21 cellular contexts compared by ENCODE assay signal in genomic region chr5:16602182-16602581, GRCh38.
"Had no signal": no experiment of that assay in that cellular context is flagged by ENCODE, and none has a peak within 500 bp of the region (broad histone marks: within the 10 kb centered on the region; RNA-seq: fewer than 3 reads in every experiment).

No MANE protein-coding gene starts in this region.

- H3K27ac Mint-ChIP-seq: activated CD4-positive, alpha-beta T cell treated with anti-CD3 and anti-CD28 coated beads, Interleukin-2, amount 10 ng/mL, durations not matched to agents 24 days and 14 days; activated naive CD4-positive, alpha-beta T cell treated with anti-CD3 and anti-CD28 coated beads, Interleukin-2, amount 50 U/mL, for 24 hours; activated T-cell treated with anti-CD3 and anti-CD28 coated beads, Interleukin-2, amount 50 U/mL, for 72 hours; brain had no signal

- H3K36me3 ChIP-seq: cardiac muscle cell, Peyer's patch, SJCRH30 had no signal

- H3K27me3 ChIP-seq: cardiac muscle cell, Peyer's patch, SJCRH30 had no signal

- H3K4me2 ChIP-seq: SK-N-SH had no signal

- H3K9me3 Mint-ChIP-seq: activated CD4-positive, alpha-beta T cell treated with anti-CD3 and anti-CD28 coated beads, Interleukin-2, amount 10 ng/mL, durations not matched to agents 24 days and 14 days; activated naive CD4-positive, alpha-beta T cell treated with anti-CD3 and anti-CD28 coated beads, Interleukin-2, amount 50 U/mL, for 24 hours; activated T-cell treated with anti-CD3 and anti-CD28 coated beads, Interleukin-2, amount 50 U/mL, for 72 hours had no signal

- H3K4me3 ChIP-seq: cardiac muscle cell, Peyer's patch, SJCRH30 had no signal

- H3K4me3 Mint-ChIP-seq: activated CD4-positive, alpha-beta T cell treated with anti-CD3 and anti-CD28 coated beads, Interleukin-2, amount 10 ng/mL, durations not matched to agents 24 days and 14 days; activated naive CD4-positive, alpha-beta T cell treated with anti-CD3 and anti-CD28 coated beads, Interleukin-2, amount 50 U/mL, for 24 hours; activated T-cell treated with anti-CD3 and anti-CD28 coated beads, Interleukin-2, amount 50 U/mL, for 72 hours; brain had no signal

- H3K27ac ChIP-seq: cardiac muscle cell, Peyer's patch, RWPE1, SJCRH30 had no signal

- FAIRE-seq: astrocyte had no signal

- H3K4me1 ChIP-seq: Peyer's patch, SJCRH30 had no signal

- H3K9ac ChIP-seq: SK-N-SH had no signal

- DNase-seq: activated CD4-positive, alpha-beta T cell treated with anti-CD3 and anti-CD28 coated beads, Interleukin-2, amount 10 ng/mL, durations not matched to agents 24 days and 14 days; activated CD4-positive, alpha-beta T cell treated with anti-CD3 and anti-CD28 coated beads, Interleukin-2, amount 50 U/mL, for 48 hours; activated CD4-positive, CD25-positive, alpha-beta regulatory T cell treated with anti-CD3 and anti-CD28 coated beads, Interleukin-2, amount 50 U/mL, for 72 hours; activated T-cell treated with anti-CD3 and anti-CD28 coated beads, Interleukin-2, amount 50 U/mL, for 72 hours; amygdala; MM.1S; NCI-H1105 treated with DMSO at 0.1 percent for 48 hours; NCI-H1436 treated with DMSO at 0.1 percent for 48 hours; NCI-H187; NCI-H2081; NCI-H446; NCI-H524; Peyer's patch; Right ventricle myocardium superior; SJCRH30; SK-N-SH had no signal

- ATAC-seq: activated T-cell treated with anti-CD3 and anti-CD28 coated beads, Interleukin-2, amount 50 U/mL, for 72 hours had no signal

- H3K27me3 Mint-ChIP-seq: activated CD4-positive, alpha-beta T cell treated with anti-CD3 and anti-CD28 coated beads, Interleukin-2, amount 10 ng/mL, durations not matched to agents 24 days and 14 days; activated naive CD4-positive, alpha-beta T cell treated with anti-CD3 and anti-CD28 coated beads, Interleukin-2, amount 50 U/mL, for 24 hours; brain had no signal

- H3K9me3 ChIP-seq: Peyer's patch, SJCRH30, SK-N-SH had no signal
